ENCODE assay signal across 12 cellular contexts in genomic region chr14:104443391-104444158, GRCh38.
DNase-seq lines count a peak whose midpoint lies in the region; ATAC-seq and TF ChIP-seq lines count a peak whose summit lies in the region.
"Had no signal": no experiment of that assay in that cellular context is flagged by ENCODE, and none has a peak within 500 bp of the region (broad histone marks: within the 10 kb centered on the region; RNA-seq: fewer than 3 reads in every experiment).

No MANE protein-coding gene starts in this region.

- 66% methylated on average over 7 of the region's 13 CpGs for WGBS in suprapubic skin

- no peaks in the 10 kb centered on the region for H3K36me3 Mint-ChIP-seq in T-helper 17 cell (ENCODE audit: low read depth)

- peaks cover 2% of the 10 kb centered on the region for H3K4me1 Mint-ChIP-seq in T-helper 17 cell

- TF ChIP-seq EP300 in suprapubic skin (IDR thresholded peaks at IDR 0.05): no peak

- intact Hi-C loops in Right ventricle myocardium inferior (cut with DNase I) (no loop called here), left ventricle myocardium inferior (cut with micrococcal nuclease) (no loop called here)

- peak overlapping the region; percentile 37 for H3K27ac Mint-ChIP-seq in T-helper 17 cell

- ATAC-seq in Right ventricle myocardium inferior: no peak
- no peak for ATAC-seq in T-helper 17 cell
- ATAC-seq in left lobe of liver: peak; percentile 17
- ATAC-seq in HG02610 (IDR thresholded peaks at IDR 0.05; ENCODE audit: unreplicated experiment): no peak
- ATAC-seq: lower lobe of right lung had no signal

- H3K27me3 Mint-ChIP-seq in T-helper 17 cell: peaks cover 9% of the 10 kb centered on the region

- H3K9me3 ChIP-seq in left ventricle myocardium inferior (replicated peaks) (peaks cover 17% of the 10 kb centered on the region), T-helper 17 cell (ENCODE audit: control insufficient read depth, low read length, poor library complexity, severe bottlenecking) (peaks cover 2% of the 10 kb centered on the region), suprapubic skin (no peaks in the 10 kb centered on the region)
- H3K9me3 ChIP-seq: lower lobe of right lung had no signal

- no peak for TF ChIP-seq POLR2A in suprapubic skin (IDR thresholded peaks at IDR 0.05)

- peaks cover 23% of the 10 kb centered on the region for H3K27me3 ChIP-seq in left ventricle myocardium inferior (ENCODE audit: low read depth)
- peaks cover 13% of the 10 kb centered on the region for H3K27me3 ChIP-seq in suprapubic skin

- DNase-seq in Right ventricle myocardium inferior (ENCODE audit: missing footprints) (peak; percentile 54), left ventricle myocardium inferior (no peak), T-helper 17 cell (no peak), left lobe of liver (ENCODE audit: low spot score) (peak; percentile 36), suprapubic skin (ENCODE audit: low spot score in 2 of 2) (peak; percentile 38 to 76), NK-92 (lab: John Stamatoyannopoulos, UW; ENCODE audit: unreplicated experiment) (no peak), NCI-H1048 (lab: John Stamatoyannopoulos, UW) (no peak)
- DNase-seq: lower lobe of right lung; NCI-H510A; stimulated activated naive CD4-positive, alpha-beta T cell treated with Interleukin-2 at 50 U/mL for 16 hours had no signal

- H3K4me3 ChIP-seq in left ventricle myocardium inferior: no peak overlapping the region
- no peak overlapping the region for H3K4me3 ChIP-seq in suprapubic skin
- H3K4me3 ChIP-seq: lower lobe of right lung had no signal

- H3K36me3 ChIP-seq in left ventricle myocardium inferior (no peaks in the 10 kb centered on the region), suprapubic skin (no peaks in the 10 kb centered on the region)
- H3K36me3 ChIP-seq: lower lobe of right lung had no signal

- TF ChIP-seq CTCF in left ventricle myocardium inferior (IDR thresholded peaks at IDR 0.05; ENCODE audit: borderline replicate concordance): no peak
- no peak for TF ChIP-seq CTCF in suprapubic skin (IDR thresholded peaks at IDR 0.05)

- no peak overlapping the region for H3K27ac ChIP-seq in left ventricle myocardium inferior (replicated peaks)
- no peak overlapping the region for H3K27ac ChIP-seq in suprapubic skin
- H3K27ac ChIP-seq: C4-2B, lower lobe of right lung had no signal

- H3K4me3 Mint-ChIP-seq in T-helper 17 cell: no peak overlapping the region

- H3K4me1 ChIP-seq in left ventricle myocardium inferior (no peaks in the 10 kb centered on the region), suprapubic skin (no peaks in the 10 kb centered on the region)
- H3K4me1 ChIP-seq: lower lobe of right lung had no signal

Comparison
In these comparisons a context has a peak if more than half of its experiments do, and no peak if none do; other contexts are left out.
1. DNase-seq: peak in Right ventricle myocardium inferior (single experiment), left lobe of liver (single experiment) and suprapubic skin (2 of 2); none in left ventricle myocardium inferior (single experiment), T-helper 17 cell (0 of 3), NK-92 (single experiment) and NCI-H1048 (single experiment).